19 cellular contexts compared by ENCODE assay signal in genomic region chr10:61766927-61767326, GRCh38.
DNase-seq lines count a peak whose midpoint lies in the region; ATAC-seq, FAIRE-seq and TF ChIP-seq lines count a peak whose summit lies in the region.
"Had no signal": no experiment of that assay in that cellular context is flagged by ENCODE, and none has a peak within 500 bp of the region (broad histone marks: within the 10 kb centered on the region; RNA-seq: fewer than 3 reads in every experiment).

No MANE protein-coding gene starts in this region.

- TF ChIP-seq POLR2A in H1 (IDR thresholded peaks at IDR 0.05; ENCODE audit: control extremely low read depth in 1 of 2, low read depth in 2 of 2, low read length in 2 of 2) = no peak

- H4K20me1 ChIP-seq in GM23338 (replicated peaks; ENCODE audit: insufficient read depth) (no peaks in the 10 kb centered on the region), PC-3 (ENCODE audit: low read length) (no peaks in the 10 kb centered on the region), H1 (replicated peaks in 1 of 2; ENCODE audit: control insufficient read depth in 1 of 2, insufficient read depth in 2 of 2, low read length in 2 of 2) (no peaks in the 10 kb centered on the region)

- no peak overlapping the region for H3K56ac ChIP-seq in H1 (replicated peaks; ENCODE audit: insufficient read length, low read depth, low read length)

- H3K4ac ChIP-seq in H1 (replicated peaks; ENCODE audit: insufficient read length, low read depth, low read length) = no peak overlapping the region

- no peak overlapping the region for H3K4me3 Mint-ChIP-seq in GM23338
- H3K4me3 Mint-ChIP-seq: CD4-positive, CD25-positive, alpha-beta regulatory T cell; CD8-positive, alpha-beta memory T cell had no signal

- H2BK5ac ChIP-seq in H1 (ENCODE audit: low read depth, low read length) = no peak overlapping the region

- ATAC-seq in GM23338 (no peak), PC-3 (no peak)

- H3K79me2 ChIP-seq in GM23338 (replicated peaks; ENCODE audit: insufficient read depth) (no peaks in the 10 kb centered on the region), PC-3 (ENCODE audit: low read length) (no peaks in the 10 kb centered on the region), H1 (ENCODE audit: control insufficient read depth in 1 of 2, insufficient read depth in 2 of 2, low read length in 2 of 2) (no peaks in the 10 kb centered on the region)

- no peaks in the 10 kb centered on the region for H3K79me1 ChIP-seq in H1 (ENCODE audit: low read depth, low read length)

- H3K27ac Mint-ChIP-seq in GM23338 = no peak overlapping the region

- no peak overlapping the region for H2AK5ac ChIP-seq in H1 (ENCODE audit: low read depth, low read length)

- CTCF ChIA-PET in PC-3 (lab: Charles Lee) (interaction anchor here (0.7 kb wide), 1 partner anchor 10 kb away, joined by 3 read pairs; no protein-coding TSS in a partner anchor), H1 (lab: Charles Lee; ENCODE audit: partially characterized antibody) (interaction anchor here (0.8 to 1.4 kb wide), 3 partner anchors 16 to 52 kb away, joined by 3 to 4 read pairs (median 3); no protein-coding TSS in a partner anchor)

- no peak overlapping the region for H3K14ac ChIP-seq in H1 (ENCODE audit: insufficient read length)

- no peak overlapping the region for H2BK12ac ChIP-seq in H1 (ENCODE audit: low read depth, low read length)

- peaks cover 12% of the 10 kb centered on the region; the same call in 2 of the 3 replicates for H3K4me1 Mint-ChIP-seq in GM23338

- H3K9me2 ChIP-seq in GM23338 (ENCODE audit: insufficient read depth) (no peaks in the 10 kb centered on the region), PC-3 (replicated peaks; ENCODE audit: low read length) (no peaks in the 10 kb centered on the region)

- H3K27ac ChIP-seq in GM23338 (ENCODE audit: low read depth) (no peak overlapping the region), PC-3 (ENCODE audit: low read length) (no peak overlapping the region), H1 (ENCODE audit: low read depth, low read length) (no peak overlapping the region)

- no peak overlapping the region for H3K4me3 ChIP-seq in GM23338
- H3K4me3 ChIP-seq in PC-3 (ENCODE audit: low read length) = no peak overlapping the region
- H3K4me3 ChIP-seq in H1 (ENCODE audit: extremely low read depth in 1 of 4, insufficient read depth in 2 of 4, low read depth in 3 of 4, low read length in 4 of 4) = no peak overlapping the region
- H3K4me3 ChIP-seq: HAP-1 had no signal

- H3K4me2 ChIP-seq in GM23338 (0 out of 2 replicates have a peak overlapping the region, but pooled peaks have one; percentile 4), PC-3 (ENCODE audit: low read length) (no peak overlapping the region), H1 (ENCODE audit: insufficient read depth in 1 of 2, low read depth in 2 of 2, low read length in 2 of 2) (no peak overlapping the region)

- FAIRE-seq in A204.1 (lab: Jason Lieb, UNC) (peak; percentile 72), H1 (lab: Jason Lieb, UNC) (no peak)

- no peak overlapping the region for H2BK15ac ChIP-seq in H1 (ENCODE audit: low read length)

- H4K8ac ChIP-seq in H1 (ENCODE audit: extremely low read depth, insufficient read depth, low read length) = no peak overlapping the region

- no peaks in the 10 kb centered on the region for H3K9me3 Mint-ChIP-seq in GM23338
- H3K9me3 Mint-ChIP-seq: CD8-positive, alpha-beta memory T cell had no signal

- H3F3A ChIP-seq in GM23338 (replicated peaks; ENCODE audit: low read depth) (no peaks in the 10 kb centered on the region), PC-3 (ENCODE audit: low read length, unreplicated experiment) (no peaks in the 10 kb centered on the region)

- H3K23ac ChIP-seq in H1 (ENCODE audit: insufficient read length) = no peak overlapping the region

- intact Hi-C loops in PC-3 (cut with micrococcal nuclease) = no loop called here

- H3K18ac ChIP-seq in H1 (ENCODE audit: extremely low read depth, low read length) = no peak overlapping the region

- H3K4me1 ChIP-seq in GM23338 (ENCODE audit: insufficient read depth) (peaks cover 17% of the 10 kb centered on the region), PC-3 (ENCODE audit: insufficient read depth, low read length) (peaks cover 12% of the 10 kb centered on the region), H1 (replicated peaks in 1 of 4; ENCODE audit: control insufficient read depth in 3 of 4, insufficient read depth in 4 of 4, low read length in 3 of 4) (peaks cover 0 to 5% (median 0%) of the 10 kb centered on the region in 4 experiments; a peak in 1 of 7 replicates)

- H3K27me3 Mint-ChIP-seq in GM23338 (ENCODE audit: insufficient read depth, low read depth, poor library complexity) = no peaks in the 10 kb centered on the region

- POLR2A ChIA-PET in PC-3 (lab: Charles Lee; ENCODE audit: unreplicated experiment) (no interaction called here), H1 (lab: Charles Lee; ENCODE audit: partially characterized antibody) (no interaction called here)

- H2BK120ac ChIP-seq in H1 (replicated peaks; ENCODE audit: low read depth, low read length) = no peak overlapping the region

- no peaks in the 10 kb centered on the region for H3K36me3 Mint-ChIP-seq in GM23338 (ENCODE audit: low read depth)
- H3K36me3 Mint-ChIP-seq: CD4-positive, CD25-positive, alpha-beta regulatory T cell; CD8-positive, alpha-beta memory T cell had no signal

- TF ChIP-seq EP300 in H1 (IDR thresholded peaks at IDR 0.05; ENCODE audit: borderline replicate concordance in 1 of 2, low read depth in 2 of 2, low read length in 2 of 2) = no peak

- no peak overlapping the region for H2BK20ac ChIP-seq in H1 (ENCODE audit: low read length)

- no peak overlapping the region for H4K5ac ChIP-seq in H1 (ENCODE audit: insufficient read length, low read depth, low read length)

- no peak for TF ChIP-seq RAD21 in H1 (IDR thresholded peaks at IDR 0.05 in 1 of 2, conservative IDR thresholded peaks at IDR 0.05 in 1 of 2; ENCODE audit: low read depth in 2 of 2, low read length in 2 of 2)

- peak overlapping the region; percentile 89; the same call in 1 of the 2 replicates for H2AFZ ChIP-seq in GM23338
- peak overlapping the region; percentile 5 for H2AFZ ChIP-seq in PC-3 (ENCODE audit: low read length)
- H2AFZ ChIP-seq in H1 (ENCODE audit: low read length) = 0 out of 2 replicates have a peak overlapping the region, but pooled peaks have one; percentile 24

- DNase-seq in GM23338 (ENCODE audit: low spot score) = no peak
- no peak for DNase-seq in PC-3
- DNase-seq in H1 (ENCODE audit: low read depth in 1 of 2, low spot score in 2 of 2) = no peak
- no peak for DNase-seq in NCI-H1436 (lab: John Stamatoyannopoulos, UW)
- DNase-seq in activated CD4-positive, alpha-beta T cell treated with anti-CD3 and anti-CD28 coated beads, Interleukin-2, amount 50 U/mL, for 1 hour = no peak
- no peak for DNase-seq in HuH-7.5 (ENCODE audit: low spot score)
- DNase-seq: ACHN; BE2C; C1 segment of cervical spinal cord; CD4-positive, CD25-positive, alpha-beta regulatory T cell; CD8-positive, alpha-beta memory T cell; COR-L47; DMS 273 treated with DMSO at 0.1 percent for 48 hours; DMS79; GF-D8; GOT3; KBM-7 had no signal

- no TSS peak for BruUV-seq in PC-3 (replicated peaks; lab: Mats Ljungman, UMichigan)

- H3K9me3 ChIP-seq in PC-3 (ENCODE audit: low read length) (no peaks in the 10 kb centered on the region), H1 (ENCODE audit: insufficient read depth in 2 of 2, low read depth in 1 of 2, low read length in 1 of 2) (no peaks in the 10 kb centered on the region)
- H3K9me3 ChIP-seq: BE2C, HAP-1 had no signal

- H3K23me2 ChIP-seq in H1 (ENCODE audit: low read depth, low read length) = no peaks in the 10 kb centered on the region

- no peaks in the 10 kb centered on the region for H3K36me3 ChIP-seq in GM23338 (ENCODE audit: insufficient read depth)
- no peaks in the 10 kb centered on the region for H3K36me3 ChIP-seq in PC-3 (ENCODE audit: low read depth, low read length)
- H3K36me3 ChIP-seq in H1 (ENCODE audit: control insufficient read depth in 2 of 4, insufficient read depth in 4 of 4, low read length in 3 of 4) = no peaks in the 10 kb centered on the region
- H3K36me3 ChIP-seq: BE2C, HAP-1 had no signal

- TF ChIP-seq CTCF in GM23338 (conservative IDR thresholded peaks at IDR 0.05; ENCODE audit: low read depth in 2 of 2) (no peak), PC-3 (conservative IDR thresholded peaks at IDR 0.05; ENCODE audit: low read depth, low read length) (no peak), H1 (IDR thresholded peaks at IDR 0.05; ENCODE audit: control extremely low read depth in 1 of 3, insufficient read depth in 1 of 3, low read depth in 1 of 3, low read length in 3 of 3) (no peak)

- WGBS in H1 (ENCODE audit: extremely low coverage in 1 of 2, insufficient coverage in 1 of 2, insufficient read length in 1 of 2, insufficient replicate concordance in 2 of 2, low coverage in 1 of 2, low lambda C conversion rate in 2 of 2, missing lambda C conversion rate in 1 of 2), 2 experiments = 50% methylated on average over 1 of the region's 1 CpG; no CpG with 5 or more reads in 1 of the 2 experiments

- no peak overlapping the region for H4K91ac ChIP-seq in H1 (replicated peaks; ENCODE audit: insufficient read length, low read length)

- H3K9ac ChIP-seq in PC-3 (ENCODE audit: low read length) (no peak overlapping the region), H1 (replicated peaks in 1 of 4; ENCODE audit: extremely low read depth in 1 of 4, low read depth in 3 of 4, low read length in 3 of 4) (no peak overlapping the region)

- H3K27me3 ChIP-seq in GM23338 (ENCODE audit: insufficient read depth) (no peaks in the 10 kb centered on the region), PC-3 (ENCODE audit: low read length) (no peaks in the 10 kb centered on the region), H1 (replicated peaks in 1 of 4; ENCODE audit: control insufficient read depth in 3 of 4, extremely low read depth in 1 of 4, insufficient read depth in 3 of 4, low read length in 3 of 4) (no peaks in the 10 kb centered on the region)
- H3K27me3 ChIP-seq: BE2C had no signal

TF ChIP-seq in GM23338, 12 proteins besides CTCF, POLR2A, EP300 and RAD21 (continues in another document):
- TF ChIP-seq NANOG (IDR thresholded peaks at IDR 0.05; ENCODE audit: borderline replicate concordance) (no peak), ZNF114 (CRISPR knock-in tag; IDR thresholded peaks at IDR 0.05) (no peak)

TF ChIP-seq in H1, 55 proteins besides CTCF, POLR2A, EP300 and RAD21 (continues in another document):
- TF ChIP-seq EGR1 (IDR thresholded peaks at IDR 0.05; ENCODE audit: borderline replicate concordance, low read depth, low read length) (no peak), USF2 (IDR thresholded peaks at IDR 0.05; ENCODE audit: low read length) (no peak), MAX (IDR thresholded peaks at IDR 0.05) (no peak), SP1 (IDR thresholded peaks at IDR 0.05; ENCODE audit: low read depth, low read length) (no peak)

Comparison
In these comparisons a context has a peak if more than half of its experiments do, and no peak if none do; other contexts are left out.
1. H2AFZ ChIP-seq: peak in every context shown above with its lines; median percentile 89 in GM23338; 24 in H1; 5 in PC-3.